In the genomic region with DNA sequence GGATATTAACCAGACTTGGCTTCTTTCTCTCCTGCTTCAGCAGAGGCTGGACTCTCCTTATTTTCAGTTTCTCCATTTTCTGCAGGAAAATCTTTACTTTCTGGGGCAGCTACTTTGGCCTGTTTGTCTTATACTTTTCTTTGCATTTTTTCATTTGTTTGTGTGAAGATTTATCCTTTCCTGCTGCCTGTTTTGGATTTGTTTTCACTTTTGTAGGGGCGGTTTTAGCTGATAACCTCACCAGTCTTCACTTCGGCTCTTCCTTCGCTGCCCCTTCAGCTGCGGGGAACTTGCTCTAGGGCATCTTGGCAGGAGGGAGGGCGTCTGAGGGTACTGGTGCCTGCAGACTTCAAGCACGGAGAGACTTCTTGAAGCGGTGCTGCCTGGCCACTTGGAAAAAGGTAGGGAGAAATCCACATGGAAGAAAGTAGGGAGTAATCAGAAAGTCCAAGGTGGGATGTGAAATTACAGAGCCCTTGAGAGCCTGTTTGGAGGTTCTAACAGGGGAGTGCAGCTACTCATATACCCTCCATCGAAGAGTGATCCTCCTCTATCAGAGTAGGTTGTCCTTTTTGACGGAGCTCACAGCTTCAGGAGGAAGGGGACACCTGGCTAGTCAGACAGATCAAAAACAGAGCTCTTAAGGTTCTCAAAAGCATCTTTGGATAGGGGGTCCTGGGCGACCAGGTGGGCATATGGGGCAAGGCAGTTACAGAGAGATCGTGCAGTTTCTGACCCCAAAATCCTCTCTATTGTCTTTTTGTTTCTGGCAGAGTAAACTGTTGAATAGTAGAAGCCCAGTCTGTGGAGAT, we compare ENCODE assay signal across 19 cellular contexts. TPM values are rescaled to one million over a fixed set of nuclear protein-coding genes. Genes with fewer than 3 reads are reported as not detected.
A peak's percentile ranks its signal among the peaks of the same experiment; 100 is the strongest.
DNase-seq lines count a peak whose midpoint lies in the region; FAIRE-seq and TF ChIP-seq lines count a peak whose summit lies in the region.
"Had no signal": no experiment of that assay in that cellular context is flagged by ENCODE, and none has a peak within 500 bp of the region (broad histone marks: within the 10 kb centered on the region; RNA-seq: fewer than 3 reads in every experiment).

No MANE protein-coding gene starts in this region.

- intact Hi-C loops in prostate gland (cut with DNase I) = loop anchor here (10.0 kb wide), 1 partner anchor 95 kb away; no protein-coding TSS in a partner anchor

- H3K27ac ChIP-seq in H9 (ENCODE audit: insufficient read length, low read depth, low read length) = no peak overlapping the region
- no peak overlapping the region for H3K27ac ChIP-seq in MM.1S (ENCODE audit: low read length)
- no peak overlapping the region for H3K27ac ChIP-seq in fibroblast of lung (ENCODE audit: insufficient read depth, low read length)
- H3K27ac ChIP-seq in prostate gland = no peak overlapping the region
- H3K27ac ChIP-seq: A549, heart left ventricle, right atrium auricular region, upper lobe of left lung had no signal

- H3K9ac ChIP-seq in H9 (ENCODE audit: extremely low read depth, insufficient read length, low read length) = no peak overlapping the region
- H3K9ac ChIP-seq in MM.1S (ENCODE audit: low read length) = peak overlapping the region; percentile 36; the same call in 1 of the 2 replicates
- no peak overlapping the region for H3K9ac ChIP-seq in fibroblast of lung (ENCODE audit: insufficient read depth, low read length)

- no peak for TF ChIP-seq POLR2A in prostate gland (IDR thresholded peaks at IDR 0.05)

- H4K20me1 ChIP-seq in H9 (ENCODE audit: control insufficient read depth, insufficient read depth, insufficient read length) (no peaks in the 10 kb centered on the region), MM.1S (ENCODE audit: insufficient read depth, low read length) (no peaks in the 10 kb centered on the region), fibroblast of lung (ENCODE audit: control insufficient read depth, extremely low read depth, insufficient read depth, low read length) (no peaks in the 10 kb centered on the region)

- H3F3A ChIP-seq in MM.1S (ENCODE audit: insufficient read depth, low read length) = no peaks in the 10 kb centered on the region

- H3K36me3 ChIP-seq in MM.1S (replicated peaks; ENCODE audit: insufficient read depth, low read length) = no peaks in the 10 kb centered on the region
- no peaks in the 10 kb centered on the region for H3K36me3 ChIP-seq in fibroblast of lung (ENCODE audit: control insufficient read depth, insufficient read depth, low read length)
- no peaks in the 10 kb centered on the region for H3K36me3 ChIP-seq in prostate gland
- H3K36me3 ChIP-seq: heart left ventricle, right atrium auricular region, upper lobe of left lung had no signal

- H4K8ac ChIP-seq in H9 (replicated peaks; ENCODE audit: insufficient read length, low read depth, low read length) = no peak overlapping the region

- no peaks in the 10 kb centered on the region for H3K36me3 Mint-ChIP-seq in H9 (ENCODE audit: insufficient read depth in 1 of 3, low read depth in 3 of 3)

- H4K91ac ChIP-seq in H9 (ENCODE audit: insufficient read length, low read depth, low read length) = no peak overlapping the region

- no peaks in the 10 kb centered on the region for H3K23me2 ChIP-seq in H9 (ENCODE audit: insufficient read length, low read depth, low read length, poor library complexity, severe bottlenecking)

- no peaks in the 10 kb centered on the region for H3K27me3 ChIP-seq in H9 (ENCODE audit: insufficient read depth, low read length)
- no peaks in the 10 kb centered on the region for H3K27me3 ChIP-seq in MM.1S (replicated peaks; ENCODE audit: insufficient read depth, low read length)
- H3K27me3 ChIP-seq in fibroblast of lung (ENCODE audit: control insufficient read depth, insufficient read depth, low read length) = peaks cover 42% of the 10 kb centered on the region
- peaks cover 13% of the 10 kb centered on the region for H3K27me3 ChIP-seq in prostate gland (replicated peaks; ENCODE audit: insufficient read depth)

- H3K79me2 ChIP-seq in H9 (ENCODE audit: insufficient read depth, low read length) = no peaks in the 10 kb centered on the region
- no peaks in the 10 kb centered on the region for H3K79me2 ChIP-seq in MM.1S (ENCODE audit: low read length)
- H3K79me2 ChIP-seq in fibroblast of lung (ENCODE audit: control insufficient read depth, insufficient read depth, low read length) = no peaks in the 10 kb centered on the region

- H2BK120ac ChIP-seq in H9 (ENCODE audit: low read depth, low read length, poor library complexity, severe bottlenecking) = no peak overlapping the region

- peaks cover 31 to 41% of the 10 kb centered on the region in 2 experiments for H3K4me1 Mint-ChIP-seq in H9

- H3K79me1 ChIP-seq in H9 (ENCODE audit: insufficient read depth, low read depth, low read length, poor library complexity, severe bottlenecking) = no peaks in the 10 kb centered on the region

- H2BK20ac ChIP-seq in H9 (ENCODE audit: low read depth, low read length, poor library complexity, severe bottlenecking) = no peak overlapping the region

- H3K4me3 Mint-ChIP-seq in H9 = no peak overlapping the region
- H3K4me3 Mint-ChIP-seq: effector memory CD8-positive, alpha-beta T cell; naive B cell had no signal

- no peaks in the 10 kb centered on the region for H3K9me3 ChIP-seq in H9 (ENCODE audit: control insufficient read depth, low read depth, low read length)
- no peaks in the 10 kb centered on the region for H3K9me3 ChIP-seq in MM.1S (replicated peaks; ENCODE audit: insufficient read depth, low read length)
- no peaks in the 10 kb centered on the region for H3K9me3 ChIP-seq in fibroblast of lung (ENCODE audit: control insufficient read depth, insufficient read depth, low read depth, low read length)
- H3K9me3 ChIP-seq in prostate gland = no peaks in the 10 kb centered on the region
- H3K9me3 ChIP-seq: A549, heart left ventricle, right atrium auricular region, upper lobe of left lung had no signal

- H2BK12ac ChIP-seq in H9 (ENCODE audit: insufficient read length, low read depth, low read length) = no peak overlapping the region

- peaks cover 12% of the 10 kb centered on the region for H3K27me3 Mint-ChIP-seq in H9 (ENCODE audit: low read depth)

- H3K4ac ChIP-seq in H9 (ENCODE audit: low read depth, low read length) = no peak overlapping the region

- no peak for FAIRE-seq in frontal cortex (lab: Jason Lieb, UNC)
- FAIRE-seq: A549, D721Med, TTC549 had no signal

- H2AK5ac ChIP-seq in H9 (ENCODE audit: insufficient read length, low read length) = no peak overlapping the region

- no peak overlapping the region for H2BK5ac ChIP-seq in H9 (ENCODE audit: insufficient read length, low read length)

- no peaks in the 10 kb centered on the region; a peak in 1 of 5 replicates for H3K9me3 Mint-ChIP-seq in H9
- H3K9me3 Mint-ChIP-seq: effector memory CD8-positive, alpha-beta T cell had no signal

- H3K14ac ChIP-seq in H9 (ENCODE audit: insufficient read depth, low read length) = no peak overlapping the region

- no peak for TF ChIP-seq CTCF in H9 (conservative IDR thresholded peaks at IDR 0.05)
- TF ChIP-seq CTCF in MM.1S (IDR thresholded peaks at IDR 0.05; ENCODE audit: low read length) = no peak
- no peak for TF ChIP-seq CTCF in fibroblast of lung (conservative IDR thresholded peaks at IDR 0.05 in 1 of 2, IDR thresholded peaks at IDR 0.05 in 1 of 2; ENCODE audit: low read depth in 1 of 2, low read length in 2 of 2)
- no peak for TF ChIP-seq CTCF in prostate gland (IDR thresholded peaks at IDR 0.05)

- H3K4me3 ChIP-seq in MM.1S (ENCODE audit: low read length) (peak overlapping the region; percentile 55), fibroblast of lung (replicated peaks in 1 of 4; ENCODE audit: control extremely low read depth in 1 of 4, insufficient read depth in 1 of 4, low read depth in 3 of 4, low read length in 4 of 4) (no peak overlapping the region), prostate gland (no peak overlapping the region)
- H3K4me3 ChIP-seq: A549, right atrium auricular region, upper lobe of left lung had no signal

- H3T11ph ChIP-seq in H9 (ENCODE audit: low read length) = no peak overlapping the region

- no peak overlapping the region for H2BK15ac ChIP-seq in H9 (ENCODE audit: low read depth, low read length)

- no peak overlapping the region for H3K18ac ChIP-seq in H9 (ENCODE audit: insufficient read length, low read depth, low read length)

- peak overlapping the region in 2 of 3 experiments; percentile 7 to 46; a peak in 2 of 7 replicates for H3K27ac Mint-ChIP-seq in H9
- H3K27ac Mint-ChIP-seq: effector memory CD8-positive, alpha-beta T cell had no signal

- H4K5ac ChIP-seq in H9 (ENCODE audit: insufficient read length, low read depth, low read length) = no peak overlapping the region

- H3K23ac ChIP-seq in H9 (ENCODE audit: insufficient read length, low read depth, low read length) = no peak overlapping the region

- no CpG with 5 or more reads among the region's 11 CpGs for WGBS in H9 (ENCODE audit: extremely low coverage, insufficient read length, low lambda C conversion rate)
- 35% methylated on average over 11 of the region's 11 CpGs for WGBS in prostate gland

- DNase-seq in SKM-1 treated with dmso at 0.1 percent for 144 hours (lab: John Stamatoyannopoulos, UW; ENCODE audit: unreplicated experiment) (peak; percentile 15), SKM-1 (lab: John Stamatoyannopoulos, UW; ENCODE audit: unreplicated experiment) (no peak), H9 (no peak), MM.1S (peak; percentile 23), fibroblast of lung (ENCODE audit: low read depth in 2 of 2) (no peak), frontal cortex (ENCODE audit: low spot score in 2 of 2) (no peak), SW480 (ENCODE audit: low spot score) (no peak), prostate gland (ENCODE audit: low spot score) (no peak)
- DNase-seq: activated naive CD4-positive, alpha-beta T cell; effector memory CD8-positive, alpha-beta T cell; heart left ventricle; NCI-H1105; stimulated activated CD4-positive, alpha-beta T cell treated with anti-CD3 and anti-CD28 coated beads, Interleukin-2, amount 100 ng/mL, for 24 hours; upper lobe of left lung had no signal

- H3K4me1 ChIP-seq in H9 (ENCODE audit: insufficient read depth, low read length) (no peaks in the 10 kb centered on the region), MM.1S (ENCODE audit: low read length) (no peaks in the 10 kb centered on the region), fibroblast of lung (ENCODE audit: control insufficient read depth, extremely low read depth, insufficient read depth, low read length) (no peaks in the 10 kb centered on the region), prostate gland (replicated peaks) (no peaks in the 10 kb centered on the region)
- H3K4me1 ChIP-seq: A549, heart left ventricle, right atrium auricular region, upper lobe of left lung had no signal

- no peak overlapping the region for H3K56ac ChIP-seq in H9 (ENCODE audit: insufficient read length, low read depth, low read length)

- no peak overlapping the region for H3K4me2 ChIP-seq in H9 (ENCODE audit: insufficient read depth, insufficient read length, low read length)
- H3K4me2 ChIP-seq in MM.1S (ENCODE audit: low read depth, low read length) = peak overlapping the region; percentile 79
- H3K4me2 ChIP-seq in fibroblast of lung (ENCODE audit: extremely low read depth, insufficient read depth, low read length) = peak overlapping the region; percentile 33
- H3K4me2 ChIP-seq: A549 had no signal

- H3K9me2 ChIP-seq in MM.1S (replicated peaks; ENCODE audit: insufficient read depth, low read length) = no peaks in the 10 kb centered on the region

- H2AFZ ChIP-seq in H9 (ENCODE audit: low read length) = no peak overlapping the region
- peak overlapping the region; percentile 82 for H2AFZ ChIP-seq in MM.1S (ENCODE audit: low read length)
- no peak overlapping the region for H2AFZ ChIP-seq in fibroblast of lung (ENCODE audit: low read length)

RNA-seq across cellular contexts. Expression of a gene that starts 14.6 kb away (rescaled TPM):
- 29.1 and 31.8 TPM in 2 replicates for total RNA-seq in H9 (2021)
- total RNA-seq in fibroblast of lung = 11.6 TPM in 2 replicates
- 2.4 and 6.3 TPM in 2 replicates for polyA plus RNA-seq in fibroblast of lung
- 1.5 and 3.1 TPM in 2 replicates for polyA plus RNA-seq in fibroblast of lung (2012)
- polyA minus RNA-seq in fibroblast of lung (ENCODE audit: low replicate concordance) = 0.07 and 1.4 TPM in 2 replicates
- 31.4 TPM for total RNA-seq in frontal cortex
- total RNA-seq in prostate gland = 10 to 100 TPM in 1 of 2 donors, 1 to 10 TPM in 1; 8.1 to 10.5 TPM

Comparison
In these comparisons a context has a peak if more than half of its experiments do, and no peak if none do; other contexts are left out.
1. DNase-seq: peak in SKM-1 treated with dmso at 0.1 percent for 144 hours (single experiment) and MM.1S (single experiment); none in SKM-1 (single experiment), H9 (single experiment), fibroblast of lung (0 of 2), frontal cortex (0 of 2), SW480 (single experiment) and prostate gland (single experiment).